16 cellular contexts compared by ENCODE assay signal in the genomic region with DNA sequence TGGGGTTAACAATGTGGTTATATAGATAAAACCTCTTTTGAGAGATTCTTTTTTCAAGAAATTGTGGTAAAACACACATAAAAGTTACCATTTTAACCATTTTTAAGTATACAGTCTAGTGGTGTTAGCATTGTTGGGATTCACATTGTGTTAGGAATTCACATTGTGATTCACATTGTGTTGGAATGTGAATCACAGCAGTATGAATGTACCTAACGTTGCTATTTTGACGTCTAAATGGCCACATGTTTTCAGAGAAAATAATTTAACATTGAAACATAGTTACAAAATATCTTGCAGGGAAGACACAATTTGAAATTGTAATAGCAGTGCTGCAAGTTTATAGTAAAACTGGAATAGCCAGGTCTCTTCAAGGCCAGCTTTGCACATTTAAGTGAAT.
A peak's percentile ranks its signal among the peaks of the same experiment; 100 is the strongest.
DNase-seq lines count a peak whose midpoint lies in the region; ATAC-seq and TF ChIP-seq lines count a peak whose summit lies in the region.
"Had no signal": no experiment of that assay in that cellular context is flagged by ENCODE, and none has a peak within 500 bp of the region (broad histone marks: within the 10 kb centered on the region; RNA-seq: fewer than 3 reads in every experiment).

No MANE protein-coding gene starts in this region.

- no peaks in the 10 kb centered on the region for H3K9me3 Mint-ChIP-seq in Calu3 (ENCODE audit: low read depth, unreplicated experiment)
- H3K9me3 Mint-ChIP-seq in activated T-helper 17 cell treated with anti-CD3 and anti-CD28 coated beads, Interleukin-2, amount 50 U/mL, for 72 hours, result no peaks in the 10 kb centered on the region
- H3K9me3 Mint-ChIP-seq: central memory CD8-positive, alpha-beta T cell; mesothelial cell of epicardium had no signal

- H3K4me1 ChIP-seq in testis, result peaks cover 12% of the 10 kb centered on the region

- BruUV-seq in Calu3 (replicated peaks; lab: Mats Ljungman, UMichigan), result no TSS peak

- H3K27me3 Mint-ChIP-seq in Calu3 (ENCODE audit: unreplicated experiment), result no peaks in the 10 kb centered on the region
- H3K27me3 Mint-ChIP-seq in activated T-helper 17 cell treated with anti-CD3 and anti-CD28 coated beads, Interleukin-2, amount 50 U/mL, for 72 hours, result peaks cover 9% of the 10 kb centered on the region
- H3K27me3 Mint-ChIP-seq: central memory CD8-positive, alpha-beta T cell had no signal

- TF ChIP-seq POLR2A in lower leg skin (IDR thresholded peaks at IDR 0.05) (no peak), testis (IDR thresholded peaks at IDR 0.05) (no peak)

- H3K4me3 Mint-ChIP-seq in Calu3 (ENCODE audit: low read depth, unreplicated experiment), result peak overlapping the region; percentile 29
- H3K4me3 Mint-ChIP-seq in activated T-helper 17 cell treated with anti-CD3 and anti-CD28 coated beads, Interleukin-2, amount 50 U/mL, for 72 hours, result no peak overlapping the region
- H3K4me3 Mint-ChIP-seq: activated CD8-positive, alpha-beta T cell treated with anti-CD3 and anti-CD28 coated beads, Interleukin-2, amount 10 ng/mL, durations not matched to agents 7 days and 5 days; central memory CD8-positive, alpha-beta T cell; mesothelial cell of epicardium had no signal

- peaks cover 79% of the 10 kb centered on the region for H3K4me1 Mint-ChIP-seq in Calu3 (ENCODE audit: low read depth, unreplicated experiment)
- H3K4me1 Mint-ChIP-seq in activated T-helper 17 cell treated with anti-CD3 and anti-CD28 coated beads, Interleukin-2, amount 50 U/mL, for 72 hours, result peaks cover 5% of the 10 kb centered on the region
- H3K4me1 Mint-ChIP-seq: central memory CD8-positive, alpha-beta T cell had no signal

- no peak overlapping the region for H3K4me3 ChIP-seq in lower leg skin (ENCODE audit: low read depth, poor library complexity, severe bottlenecking)
- no peak overlapping the region for H3K4me3 ChIP-seq in testis
- H3K4me3 ChIP-seq: tibial artery had no signal

- CTCF ChIA-PET in Calu3 (lab: Charles Lee), result interaction anchor here (0.5 to 2.5 kb wide), 11 partner anchors 9 to 227 kb away, joined by 3 to 19 read pairs (median 3); no protein-coding TSS in a partner anchor

- peaks cover 10% of the 10 kb centered on the region for H3K36me3 Mint-ChIP-seq in Calu3 (ENCODE audit: insufficient read depth, unreplicated experiment)
- H3K36me3 Mint-ChIP-seq in activated T-helper 17 cell treated with anti-CD3 and anti-CD28 coated beads, Interleukin-2, amount 50 U/mL, for 72 hours (ENCODE audit: low read depth), result no peaks in the 10 kb centered on the region
- H3K36me3 Mint-ChIP-seq: mesothelial cell of epicardium had no signal

- TF ChIP-seq CTCF in Calu3 (IDR thresholded peaks at IDR 0.05; ENCODE audit: unreplicated experiment), result no peak
- TF ChIP-seq CTCF in omental fat pad (IDR thresholded peaks at IDR 0.05), result no peak
- TF ChIP-seq CTCF in lower leg skin (IDR thresholded peaks at IDR 0.05), result no peak
- TF ChIP-seq CTCF in testis (IDR thresholded peaks at IDR 0.05), result no peak

- no peaks in the 10 kb centered on the region for H3K36me3 ChIP-seq in testis (ENCODE audit: low read depth, missing control alignments)
- H3K36me3 ChIP-seq: tibial artery had no signal

- peak overlapping the region; percentile 60 for H3K27ac ChIP-seq in epithelial cell of prostate
- H3K27ac ChIP-seq in testis, result no peak overlapping the region
- H3K27ac ChIP-seq: tibial artery had no signal

- no peak for DNase-seq in Calu3
- peak; percentile 63 for DNase-seq in RPMI7951 (ENCODE audit: low read depth)
- peak; percentile 10 for DNase-seq in epithelial cell of prostate (ENCODE audit: low read depth, low spot score)
- DNase-seq in omental fat pad (ENCODE audit: low spot score), result no peak
- DNase-seq in lower leg skin (ENCODE audit: low spot score in 2 of 2), result no peak
- no peak for DNase-seq in testis
- DNase-seq: activated CD8-positive, alpha-beta T cell treated with anti-CD3 and anti-CD28 coated beads, Interleukin-2, amount 10 ng/mL, durations not matched to agents 7 days and 5 days; activated gamma-delta T cell treated with Interleukin-2 at 50 U/mL for 16 hours; KG1; NCI-H187; posterior cingulate gyrus; tibial artery had no signal

- WGBS in lower leg skin, 2 donors, result 37 to 44% methylated on average over 2 of the region's 2 CpGs
- 26 to 32% methylated on average over 2 of the region's 2 CpGs for WGBS in testis, 2 donors

- H3K27ac Mint-ChIP-seq in Calu3 (ENCODE audit: unreplicated experiment), result peak overlapping the region; percentile 43
- H3K27ac Mint-ChIP-seq in activated T-helper 17 cell treated with anti-CD3 and anti-CD28 coated beads, Interleukin-2, amount 50 U/mL, for 72 hours, result no peak overlapping the region
- H3K27ac Mint-ChIP-seq: activated CD8-positive, alpha-beta T cell treated with anti-CD3 and anti-CD28 coated beads, Interleukin-2, amount 10 ng/mL, durations not matched to agents 7 days and 5 days had no signal

- H3K9me3 ChIP-seq in testis, result no peaks in the 10 kb centered on the region
- H3K9me3 ChIP-seq: tibial artery had no signal

- peak; percentile 46 for ATAC-seq in omental fat pad (ENCODE audit: low FRiP score)
- ATAC-seq in HG03432 (IDR thresholded peaks at IDR 0.05; ENCODE audit: unreplicated experiment), result no peak
- ATAC-seq in activated T-helper 17 cell treated with anti-CD3 and anti-CD28 coated beads, Interleukin-2, amount 50 U/mL, for 72 hours (replicated peaks), result no peak
- ATAC-seq: activated CD8-positive, alpha-beta T cell treated with anti-CD3 and anti-CD28 coated beads, Interleukin-2, amount 10 ng/mL, durations not matched to agents 7 days and 5 days had no signal

- intact Hi-C loops in Calu3 (cut with micrococcal nuclease; ENCODE audit: unreplicated experiment), result loop anchor here (1.0 to 5.0 kb wide), 4 partner anchors 110 to 227 kb away; no protein-coding TSS in a partner anchor
- intact Hi-C loops in lower leg skin (cut with DNase I; ENCODE audit: low total_unique reads), result no loop called here
- intact Hi-C loops in testis (cut with DNase I; ENCODE audit: low total_unique reads), result no loop called here

- no peaks in the 10 kb centered on the region for H3K27me3 ChIP-seq in testis
- H3K27me3 ChIP-seq: tibial artery had no signal

Comparison
In these comparisons a context has a peak if more than half of its experiments do, and no peak if none do; other contexts are left out.
1. DNase-seq: peak in RPMI7951 (single experiment) and epithelial cell of prostate (single experiment); none in Calu3 (single experiment), omental fat pad (single experiment), lower leg skin (0 of 2) and testis (single experiment).